ENCODE assay signal across 1 cellular context in genomic region chr2:88016086-88016947, GRCh38.
TF ChIP-seq lines count a peak whose summit lies in the region.

RNU2-63P (minus strand) TSS chr2:88016547.

TF ChIP-seq in WTC11, 78 proteins besides CTCF, POLR2A, EP300 and RAD21 (continued from another document):
- no peak for TF ChIP-seq ZNF281 (CRISPR knock-in tag; IDR thresholded peaks at IDR 0.05)
- no peak for TF ChIP-seq AFF4 (CRISPR knock-in tag; IDR thresholded peaks at IDR 0.05; ENCODE audit: borderline replicate concordance)
